2 cellular contexts compared by ENCODE assay signal in genomic region chr5:74767579-74767913, GRCh38.
TF ChIP-seq lines count a peak whose summit lies in the region.

No MANE protein-coding gene starts in this region.

TF ChIP-seq in HEK293T, 16 proteins besides CTCF, POLR2A, EP300 and RAD21 (continued from another document):
- TF ChIP-seq PKNOX1 (IDR thresholded peaks at IDR 0.05) = no peak
- no peak for TF ChIP-seq HDGF (IDR thresholded peaks at IDR 0.05; ENCODE audit: borderline replicate concordance)
- TF ChIP-seq SUZ12 (IDR thresholded peaks at IDR 0.05) = no peak
- no peak for TF ChIP-seq FOXM1 (IDR thresholded peaks at IDR 0.05; ENCODE audit: borderline replicate concordance)
- TF ChIP-seq ZNF384 (IDR thresholded peaks at IDR 0.05) = no peak

TF ChIP-seq in K562, 482 proteins besides CTCF, POLR2A, EP300 and RAD21 (continued from another document):
- TF ChIP-seq ZMIZ1 (IDR thresholded peaks at IDR 0.05; ENCODE audit: low read depth in 2 of 2, low read length in 2 of 2) (no peak), PHB (CRISPR knock-in tag; IDR thresholded peaks at IDR 0.05) (no peak), MYNN (IDR thresholded peaks at IDR 0.05) (no peak), MYNN (CRISPR knock-in tag; IDR thresholded peaks at IDR 0.05) (no peak), SIN3B (IDR thresholded peaks at IDR 0.05; ENCODE audit: low read depth) (no peak), TSC22D4 (tag; IDR thresholded peaks at IDR 0.05) (no peak), TSHZ1 (CRISPR knock-in tag; IDR thresholded peaks at IDR 0.05) (no peak), RREB1 (CRISPR knock-in tag; IDR thresholded peaks at IDR 0.05) (no peak), ZBTB7A (IDR thresholded peaks at IDR 0.05; ENCODE audit: borderline replicate concordance, control insufficient read depth, low read depth, low read length) (no peak), ZNF232 (CRISPR knock-in tag; IDR thresholded peaks at IDR 0.05) (no peak), SIN3A (IDR thresholded peaks at IDR 0.05; ENCODE audit: borderline replicate concordance in 2 of 2, control insufficient read depth in 1 of 2, low read depth in 2 of 2, low read length in 2 of 2) (peak in 1 of 2 experiments; percentile 64; a peak in 1 of 4 replicates), MYBL2 (IDR thresholded peaks at IDR 0.05; ENCODE audit: low read depth) (no peak), MYBL2 (CRISPR knock-in tag; IDR thresholded peaks at IDR 0.05; ENCODE audit: borderline replicate concordance) (no peak), OTX1 (CRISPR knock-in tag; IDR thresholded peaks at IDR 0.05) (no peak), FOXM1 (IDR thresholded peaks at IDR 0.05; ENCODE audit: low read depth) (no peak), FOXM1 (CRISPR knock-in tag; IDR thresholded peaks at IDR 0.05; ENCODE audit: low read depth) (0 out of 2 replicates have a peak, but pooled peaks have one; percentile 33), VEZF1 (CRISPR knock-in tag; IDR thresholded peaks at IDR 0.05) (peak; percentile 7; the same call in 1 of the 2 replicates), RERE (CRISPR knock-in tag; IDR thresholded peaks at IDR 0.05; ENCODE audit: borderline replicate concordance) (no peak), ZNF263 (CRISPR knock-in tag; IDR thresholded peaks at IDR 0.05; ENCODE audit: borderline replicate concordance) (no peak), SMARCB1 (IDR thresholded peaks at IDR 0.05; ENCODE audit: insufficient read length, low read depth) (no peak), SETDB1 (IDR thresholded peaks at IDR 0.05; ENCODE audit: low read length) (no peak), MEIS2 (IDR thresholded peaks at IDR 0.05; ENCODE audit: partially characterized antibody) (no peak), EP400 (IDR thresholded peaks at IDR 0.05) (no peak), ZNF280A (IDR thresholded peaks at IDR 0.05; ENCODE audit: low read depth, partially characterized antibody) (no peak), ZBTB17 (CRISPR knock-in tag; IDR thresholded peaks at IDR 0.05) (no peak)
